In the genomic region with DNA sequence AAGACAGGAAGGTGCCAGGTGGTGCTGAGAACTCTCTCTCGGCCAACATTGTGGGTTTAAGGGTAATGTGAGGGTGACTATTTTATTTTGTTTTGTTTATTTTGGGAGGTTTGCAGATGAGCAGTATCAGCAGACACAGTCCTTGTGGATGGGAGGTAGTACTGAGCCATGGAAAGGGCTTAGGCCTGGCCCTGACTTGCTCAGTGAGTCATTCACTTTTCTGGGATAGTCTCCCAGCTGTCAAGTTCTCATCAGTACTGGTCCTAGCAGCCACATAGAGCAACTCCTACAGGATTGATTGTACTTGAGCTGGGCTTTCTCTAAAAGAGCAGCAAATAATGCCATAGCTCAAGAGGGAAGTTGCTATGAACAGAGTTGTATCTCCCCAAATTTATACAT, we compare ENCODE assay signal across 17 cellular contexts.
DNase-seq lines count a peak whose midpoint lies in the region; ATAC-seq and TF ChIP-seq lines count a peak whose summit lies in the region.
"Had no signal": no experiment of that assay in that cellular context is flagged by ENCODE, and none has a peak within 500 bp of the region (broad histone marks: within the 10 kb centered on the region; RNA-seq: fewer than 3 reads in every experiment).

No MANE protein-coding gene starts in this region.

- no peak for TF ChIP-seq CTCF in GM23338 (conservative IDR thresholded peaks at IDR 0.05; ENCODE audit: low read depth in 2 of 2)
- no peak for TF ChIP-seq CTCF in mammary epithelial cell (conservative IDR thresholded peaks at IDR 0.05 in 1 of 2, IDR thresholded peaks at IDR 0.05 in 1 of 2; ENCODE audit: extremely low read depth in 1 of 2, insufficient read depth in 1 of 2, low read depth in 1 of 2, low read length in 2 of 2)
- TF ChIP-seq CTCF in foreskin fibroblast (IDR thresholded peaks at IDR 0.05; ENCODE audit: low read depth, low read length) = no peak
- TF ChIP-seq CTCF in Calu3 (IDR thresholded peaks at IDR 0.05; ENCODE audit: unreplicated experiment) = no peak

- H3K79me2 ChIP-seq in GM23338 (replicated peaks; ENCODE audit: insufficient read depth) (no peaks in the 10 kb centered on the region), mammary epithelial cell (ENCODE audit: insufficient read depth, low read length) (no peaks in the 10 kb centered on the region)

- no peak for ATAC-seq in GM23338
- no peak for ATAC-seq in stimulated activated naive CD8-positive, alpha-beta T cell treated with anti-CD3 and anti-CD28 coated beads, Interleukin-15, amount 100 ng/mL, for 72 hours
- ATAC-seq: stimulated activated memory B cell treated with anti-CD40 and anti-IgM and Interleukin-4, amounts not matched to agents 10 μg/mL and 1 μg/mL and 100 μg/mL, for 72 hours had no signal

- no TSS peak for BruUV-seq in mammary epithelial cell (replicated peaks; lab: Mats Ljungman, UMichigan)
- BruUV-seq in Calu3 (replicated peaks; lab: Mats Ljungman, UMichigan) = no TSS peak

- no peak overlapping the region for H3K4me2 ChIP-seq in GM23338
- H3K4me2 ChIP-seq in mammary epithelial cell (ENCODE audit: insufficient read depth, low read depth, low read length) = no peak overlapping the region

- H3K9ac ChIP-seq in mammary epithelial cell (ENCODE audit: insufficient read depth, low read length) = no peak overlapping the region

- H3K27me3 ChIP-seq in GM23338 (ENCODE audit: insufficient read depth) = no peaks in the 10 kb centered on the region
- peaks cover 9% of the 10 kb centered on the region; the same call in 1 of the 2 replicates for H3K27me3 ChIP-seq in MG63
- no peaks in the 10 kb centered on the region for H3K27me3 ChIP-seq in mammary epithelial cell (ENCODE audit: insufficient read depth, low read length)
- H3K27me3 ChIP-seq: Peyer's patch had no signal

- no peaks in the 10 kb centered on the region for H4K20me1 ChIP-seq in GM23338 (replicated peaks; ENCODE audit: insufficient read depth)
- H4K20me1 ChIP-seq in mammary epithelial cell (ENCODE audit: insufficient read depth, low read length) = no peaks in the 10 kb centered on the region

- dilution Hi-C loops in mammary epithelial cell (cut with HindIII; ENCODE audit: low sequenced_read_pairs) = no loop called here

- H3K4me1 ChIP-seq in GM23338 (ENCODE audit: insufficient read depth) (peaks cover 16% of the 10 kb centered on the region; the same call in 1 of the 2 replicates), mammary epithelial cell (ENCODE audit: insufficient read depth, low read length) (no peaks in the 10 kb centered on the region)
- H3K4me1 ChIP-seq: Caco-2, Peyer's patch, spleen had no signal

- H3K4me1 Mint-ChIP-seq in GM23338 (peaks cover 12% of the 10 kb centered on the region), Calu3 (ENCODE audit: low read depth, unreplicated experiment) (no peaks in the 10 kb centered on the region)
- H3K4me1 Mint-ChIP-seq in stimulated activated naive CD8-positive, alpha-beta T cell treated with anti-CD3 and anti-CD28 coated beads, Interleukin-15, amount 100 ng/mL, for 72 hours = no peaks in the 10 kb centered on the region
- H3K4me1 Mint-ChIP-seq: naive B cell; stimulated activated memory B cell treated with anti-CD40 and anti-IgM and Interleukin-4, amounts not matched to agents 10 μg/mL and 1 μg/mL and 100 μg/mL, for 72 hours had no signal

- no peaks in the 10 kb centered on the region; the same call in 2 of the 3 replicates for H3K9me3 Mint-ChIP-seq in GM23338
- no peaks in the 10 kb centered on the region for H3K9me3 Mint-ChIP-seq in stimulated activated naive CD8-positive, alpha-beta T cell treated with anti-CD3 and anti-CD28 coated beads, Interleukin-15, amount 100 ng/mL, for 72 hours
- H3K9me3 Mint-ChIP-seq in Calu3 (ENCODE audit: low read depth, unreplicated experiment) = no peaks in the 10 kb centered on the region
- H3K9me3 Mint-ChIP-seq: T-helper 1 cell treated with Interleukin-12 subunit alpha and Interleukin-12 subunit beta and Interleukin-4 antibody, amounts not matched to agents 30 μg/mL and 1 μg/mL, for 36 hours had no signal

- H3K4me3 ChIP-seq in GM23338 (no peak overlapping the region), MG63 (no peak overlapping the region), mammary epithelial cell (replicated peaks in 1 of 3; ENCODE audit: insufficient read depth in 1 of 3, low read depth in 2 of 3, low read length in 3 of 3) (no peak overlapping the region), foreskin fibroblast (ENCODE audit: low read depth in 1 of 2, low read length in 2 of 2) (no peak overlapping the region)
- H3K4me3 ChIP-seq: Peyer's patch, spleen, thoracic aorta had no signal

- DNase-seq in GM23338 (ENCODE audit: low spot score) = no peak
- DNase-seq in MG63 = peak; percentile 61
- DNase-seq in mammary epithelial cell = peak; percentile 56
- peak; percentile 14 to 26 for DNase-seq in foreskin fibroblast
- DNase-seq in NCI-H2227 treated with DMSO at 0.1 percent for 48 hours (lab: John Stamatoyannopoulos, UW) = no peak
- no peak for DNase-seq in stimulated activated naive CD8-positive, alpha-beta T cell treated with anti-CD3 and anti-CD28 coated beads, Interleukin-15, amount 100 ng/mL, for 72 hours
- no peak for DNase-seq in Calu3
- DNase-seq: activated gamma-delta T cell, IMR-90, naive B cell, NCI-H510A, spleen had no signal

- H3K9me3 ChIP-seq in MG63 = no peaks in the 10 kb centered on the region
- H3K9me3 ChIP-seq in mammary epithelial cell (replicated peaks; ENCODE audit: insufficient read depth, low read length) = no peaks in the 10 kb centered on the region
- H3K9me3 ChIP-seq: Caco-2, Peyer's patch, thoracic aorta had no signal

- H3K36me3 Mint-ChIP-seq in GM23338 (ENCODE audit: low read depth) = no peaks in the 10 kb centered on the region
- H3K36me3 Mint-ChIP-seq in Calu3 (ENCODE audit: insufficient read depth, unreplicated experiment) = no peaks in the 10 kb centered on the region
- H3K36me3 Mint-ChIP-seq: naive B cell; stimulated activated memory B cell treated with anti-CD40 and anti-IgM and Interleukin-4, amounts not matched to agents 10 μg/mL and 1 μg/mL and 100 μg/mL, for 72 hours had no signal

- H3K27ac ChIP-seq in GM23338 (ENCODE audit: low read depth) (no peak overlapping the region; the same call in 1 of the 2 replicates), mammary epithelial cell (ENCODE audit: insufficient read depth, low read depth, low read length) (no peak overlapping the region)
- H3K27ac ChIP-seq: Peyer's patch, spleen, thoracic aorta had no signal

- peak overlapping the region; percentile 19; the same call in 1 of the 2 replicates for H2AFZ ChIP-seq in GM23338
- no peak overlapping the region for H2AFZ ChIP-seq in mammary epithelial cell (ENCODE audit: low read depth, low read length)

- in situ Hi-C loops in mammary epithelial cell (cut with MboI; ENCODE audit: low sequenced_read_pairs in 2 of 2) = no loop called here

- H3K4me3 Mint-ChIP-seq in GM23338 (no peak overlapping the region), Calu3 (ENCODE audit: low read depth, unreplicated experiment) (no peak overlapping the region)
- no peak overlapping the region for H3K4me3 Mint-ChIP-seq in stimulated activated naive CD8-positive, alpha-beta T cell treated with anti-CD3 and anti-CD28 coated beads, Interleukin-15, amount 100 ng/mL, for 72 hours
- H3K4me3 Mint-ChIP-seq: naive B cell; stimulated activated memory B cell treated with anti-CD40 and anti-IgM and Interleukin-4, amounts not matched to agents 10 μg/mL and 1 μg/mL and 100 μg/mL, for 72 hours; T-helper 1 cell treated with Interleukin-12 subunit alpha and Interleukin-12 subunit beta and Interleukin-4 antibody, amounts not matched to agents 30 μg/mL and 1 μg/mL, for 36 hours had no signal

- H3K27me3 Mint-ChIP-seq in GM23338 (ENCODE audit: insufficient read depth, low read depth, poor library complexity) (peaks cover 5% of the 10 kb centered on the region), Calu3 (ENCODE audit: unreplicated experiment) (peaks cover 23% of the 10 kb centered on the region)
- peaks cover 7% of the 10 kb centered on the region for H3K27me3 Mint-ChIP-seq in stimulated activated naive CD8-positive, alpha-beta T cell treated with anti-CD3 and anti-CD28 coated beads, Interleukin-15, amount 100 ng/mL, for 72 hours

- no peaks in the 10 kb centered on the region for H3K9me2 ChIP-seq in GM23338 (ENCODE audit: insufficient read depth)

- intact Hi-C loops in mammary epithelial cell (cut with micrococcal nuclease) (loop anchor here (1.0 to 10.0 kb wide), 3 partner anchors 173 to 334 kb away; a partner anchor contains a TSS), Calu3 (cut with micrococcal nuclease; ENCODE audit: unreplicated experiment) (loop anchor here (1.0 to 10.0 kb wide), 3 partner anchors 173 to 330 kb away; a partner anchor contains a TSS)

- H3F3A ChIP-seq in GM23338 (replicated peaks; ENCODE audit: low read depth) = no peaks in the 10 kb centered on the region

- CTCF ChIA-PET in mammary epithelial cell (lab: Charles Lee; ENCODE audit: low non-redundant PET) = no interaction called here
- CTCF ChIA-PET in Calu3 (lab: Charles Lee) = interaction anchor here (0.7 to 2.0 kb wide), 3 partner anchors 49 to 201 kb away, joined by 3 to 18 read pairs (median 3); no protein-coding TSS in a partner anchor

- H3K27ac Mint-ChIP-seq in GM23338 = no peak overlapping the region
- no peak overlapping the region for H3K27ac Mint-ChIP-seq in stimulated activated naive CD8-positive, alpha-beta T cell treated with anti-CD3 and anti-CD28 coated beads, Interleukin-15, amount 100 ng/mL, for 72 hours
- H3K27ac Mint-ChIP-seq in Calu3 (ENCODE audit: unreplicated experiment) = no peak overlapping the region
- H3K27ac Mint-ChIP-seq: naive B cell; stimulated activated memory B cell treated with anti-CD40 and anti-IgM and Interleukin-4, amounts not matched to agents 10 μg/mL and 1 μg/mL and 100 μg/mL, for 72 hours; T-helper 1 cell treated with Interleukin-12 subunit alpha and Interleukin-12 subunit beta and Interleukin-4 antibody, amounts not matched to agents 30 μg/mL and 1 μg/mL, for 36 hours had no signal

- 67% methylated on average over 1 of the region's 1 CpG for WGBS in mammary epithelial cell (ENCODE audit: low coverage, missing lambda C conversion rate)

- no peaks in the 10 kb centered on the region for H3K36me3 ChIP-seq in GM23338 (ENCODE audit: insufficient read depth)
- no peaks in the 10 kb centered on the region for H3K36me3 ChIP-seq in MG63
- H3K36me3 ChIP-seq in mammary epithelial cell (ENCODE audit: insufficient read depth, low read length) = no peaks in the 10 kb centered on the region
- H3K36me3 ChIP-seq: Peyer's patch, thoracic aorta had no signal

TF ChIP-seq in GM23338, 12 proteins besides CTCF, POLR2A, EP300 and RAD21 (continues in another document):
- TF ChIP-seq CREB1 (CRISPR knock-in tag; IDR thresholded peaks at IDR 0.05; ENCODE audit: low read depth) (no peak), NANOG (IDR thresholded peaks at IDR 0.05; ENCODE audit: borderline replicate concordance) (no peak)

Comparison
In these comparisons a context has a peak if more than half of its experiments do, and no peak if none do; other contexts are left out.
1. DNase-seq: peak in MG63 (single experiment), mammary epithelial cell (single experiment) and foreskin fibroblast (2 of 2); none in GM23338 (single experiment), NCI-H2227 treated with DMSO at 0.1 percent for 48 hours (single experiment), stimulated activated naive CD8-positive, alpha-beta T cell treated with anti-CD3 and anti-CD28 coated beads, Interleukin-15, amount 100 ng/mL, for 72 hours (0 of 2) and Calu3 (single experiment).